10 cellular contexts compared by ENCODE assay signal in genomic region chr17:10126554-10127493, GRCh38.
DNase-seq lines count a peak whose midpoint lies in the region; ATAC-seq and TF ChIP-seq lines count a peak whose summit lies in the region.
"Had no signal": no experiment of that assay in that cellular context is flagged by ENCODE, and none has a peak within 500 bp of the region (broad histone marks: within the 10 kb centered on the region; RNA-seq: fewer than 3 reads in every experiment).

No MANE protein-coding gene starts in this region.

- peaks cover 28% of the 10 kb centered on the region for H3K4me1 Mint-ChIP-seq in activated CD4-positive, alpha-beta T cell treated with anti-CD3 and anti-CD28 coated beads, Interleukin-2, amount 10 ng/mL, durations not matched to agents 7 days and 5 days
- H3K4me1 Mint-ChIP-seq in mesothelial cell of epicardium, result peaks cover 60% of the 10 kb centered on the region

- CTCF ChIA-PET in activated CD4-positive, alpha-beta T cell treated with anti-CD3 and anti-CD28 coated beads, Interleukin-2, amount 10 ng/mL, durations not matched to agents 7 days and 5 days (lab: Charles Lee), result no interaction called here

- DNase-seq in activated CD4-positive, alpha-beta T cell treated with anti-CD3 and anti-CD28 coated beads, Interleukin-2, amount 10 ng/mL, durations not matched to agents 7 days and 5 days, result peak; percentile 12
- no peak for DNase-seq in activated CD4-positive, alpha-beta T cell treated with anti-CD3 and anti-CD28 coated beads for 1 hour
- DNase-seq in coronary artery (ENCODE audit: low spot score) (no peak), mesothelial cell of epicardium (ENCODE audit: low spot score in 2 of 2, unreplicated experiment in 2 of 2) (no peak), tibial nerve (ENCODE audit: low spot score in 2 of 2) (peak in 1 of 2 donors; percentile 33), erythroblast (lab: John Stamatoyannopoulos, UW) (no peak)
- DNase-seq: activated CD8-positive, alpha-beta memory T cell treated with anti-CD3 and anti-CD28 coated beads for 24 hours; NCI-H1092 treated with DMSO at 0.1 percent for 48 hours had no signal

- H3K4me3 ChIP-seq in coronary artery (peak overlapping the region; percentile 38), tibial nerve (peak overlapping the region in 1 of 4 donors; percentile 2)

- no peaks in the 10 kb centered on the region for H3K27me3 Mint-ChIP-seq in activated CD4-positive, alpha-beta T cell treated with anti-CD3 and anti-CD28 coated beads, Interleukin-2, amount 10 ng/mL, durations not matched to agents 7 days and 5 days
- H3K27me3 Mint-ChIP-seq in mesothelial cell of epicardium (ENCODE audit: low read depth), result no peaks in the 10 kb centered on the region

- ATAC-seq in GM21515 (IDR thresholded peaks at IDR 0.05; ENCODE audit: unreplicated experiment) (no peak), HG02610 (IDR thresholded peaks at IDR 0.05; ENCODE audit: unreplicated experiment) (no peak)

- no peak overlapping the region for H3K4me3 Mint-ChIP-seq in activated CD4-positive, alpha-beta T cell treated with anti-CD3 and anti-CD28 coated beads, Interleukin-2, amount 10 ng/mL, durations not matched to agents 7 days and 5 days
- peak overlapping the region; percentile 32 for H3K4me3 Mint-ChIP-seq in mesothelial cell of epicardium

- no peaks in the 10 kb centered on the region for H3K36me3 ChIP-seq in tibial nerve

- H3K9me3 ChIP-seq in tibial nerve, result no peaks in the 10 kb centered on the region

- no peak for TF ChIP-seq POLR2A in tibial nerve (IDR thresholded peaks at IDR 0.05)
- TF ChIP-seq POLR2A in erythroblast (IDR thresholded peaks at IDR 0.05; ENCODE audit: low read length), result no peak

- POLR2A ChIA-PET in activated CD4-positive, alpha-beta T cell treated with anti-CD3 and anti-CD28 coated beads, Interleukin-2, amount 10 ng/mL, durations not matched to agents 7 days and 5 days (lab: Charles Lee), result no interaction called here

- peak overlapping the region; percentile 60 for H3K27ac Mint-ChIP-seq in activated CD4-positive, alpha-beta T cell treated with anti-CD3 and anti-CD28 coated beads, Interleukin-2, amount 10 ng/mL, durations not matched to agents 7 days and 5 days
- H3K27ac Mint-ChIP-seq in mesothelial cell of epicardium, result peak overlapping the region; percentile 81

- TF ChIP-seq CTCF in coronary artery (IDR thresholded peaks at IDR 0.05) (no peak), mesothelial cell of epicardium (IDR thresholded peaks at IDR 0.05; ENCODE audit: unreplicated experiment) (no peak), tibial nerve (IDR thresholded peaks at IDR 0.05) (no peak)

- H3K27ac ChIP-seq in coronary artery, result peak overlapping the region in 1 of 2 donors; percentile 78
- peak overlapping the region; percentile 9 to 92 (median 82) for H3K27ac ChIP-seq in tibial nerve

- TF ChIP-seq EP300 in tibial nerve (IDR thresholded peaks at IDR 0.05), result peak in 1 of 2 donors; percentile 18

- no peaks in the 10 kb centered on the region for H3K9me3 Mint-ChIP-seq in activated CD4-positive, alpha-beta T cell treated with anti-CD3 and anti-CD28 coated beads, Interleukin-2, amount 10 ng/mL, durations not matched to agents 7 days and 5 days
- H3K9me3 Mint-ChIP-seq in mesothelial cell of epicardium, result no peaks in the 10 kb centered on the region

- no peaks in the 10 kb centered on the region for H3K36me3 Mint-ChIP-seq in activated CD4-positive, alpha-beta T cell treated with anti-CD3 and anti-CD28 coated beads, Interleukin-2, amount 10 ng/mL, durations not matched to agents 7 days and 5 days (ENCODE audit: low read depth)
- H3K36me3 Mint-ChIP-seq in mesothelial cell of epicardium, result no peaks in the 10 kb centered on the region

- WGBS in tibial nerve, 2 donors, result 32 to 37% methylated on average over 18 of the region's 18 CpGs

- peaks cover 0 to 75% (median 53%) of the 10 kb centered on the region in 4 donors for H3K4me1 ChIP-seq in tibial nerve

- no peaks in the 10 kb centered on the region for H3K27me3 ChIP-seq in tibial nerve
